In the genomic region with DNA sequence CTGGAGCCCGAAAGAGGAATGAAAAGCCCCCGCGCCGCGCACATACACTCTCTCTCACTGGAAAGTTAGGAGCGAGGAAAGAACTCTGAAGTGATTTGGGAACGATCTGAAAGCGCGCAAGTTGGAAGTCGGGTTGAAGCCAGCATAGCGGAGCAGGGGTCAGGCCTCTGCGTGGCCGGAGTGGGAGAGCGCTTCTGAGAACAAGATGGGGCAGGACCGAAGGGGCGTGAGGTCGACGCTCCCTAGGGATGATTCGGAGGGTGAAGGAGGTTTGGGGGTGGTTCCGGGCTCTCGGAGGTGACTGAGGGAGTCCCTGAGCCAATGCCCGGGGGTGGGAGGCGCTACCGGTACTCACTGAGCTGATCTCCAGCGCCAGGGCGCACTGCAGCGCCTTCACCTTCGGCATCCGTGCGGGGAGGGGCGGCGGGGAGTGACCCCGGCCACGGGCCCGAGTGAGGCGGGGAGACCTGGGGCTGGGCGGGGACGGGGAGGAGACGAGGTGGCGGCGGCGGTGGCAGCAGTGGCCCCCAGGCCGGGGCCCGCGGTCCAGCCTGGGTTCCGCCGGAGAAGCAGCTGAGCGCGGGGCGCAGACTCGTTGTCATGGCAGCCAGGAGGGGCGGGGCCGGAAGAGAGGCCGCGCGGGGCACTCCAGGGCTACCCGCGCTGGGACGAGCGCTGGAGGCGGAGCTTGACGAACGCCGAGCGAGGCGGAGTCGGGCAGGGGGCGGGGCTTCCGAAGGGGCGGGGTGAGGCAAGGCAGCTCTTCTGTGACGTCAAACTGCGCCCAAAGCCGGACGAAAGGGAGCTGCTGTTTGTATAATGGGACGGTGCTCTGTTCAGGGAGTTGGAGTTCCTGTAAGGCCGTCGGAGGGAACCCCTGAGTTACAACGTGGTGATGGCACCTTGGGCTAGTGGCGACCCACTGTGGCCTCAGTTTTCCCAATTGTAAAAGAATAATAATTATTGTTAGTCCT, we compare ENCODE assay signal across 8 cellular contexts. TPM values are rescaled to one million over a fixed set of nuclear protein-coding genes. Genes with fewer than 3 reads are reported as not detected.
DNase-seq lines count a peak whose midpoint lies in the region; ATAC-seq and TF ChIP-seq lines count a peak whose summit lies in the region.

A gene (minus strand): TSS at position 602 of the 974 bp plus-strand sequence. CDS start 196 bp downstream, at position 406.

- H3K9me3 Mint-ChIP-seq in T-helper 2 cell treated with Interferon-gamma antibody and Interleukin-4, amounts not matched to agents 5 μg/mL and 100 μg/mL, for 36 hours = peaks cover 3% of the 10 kb centered on the region

- peaks cover 12% of the 10 kb centered on the region for H3K4me1 ChIP-seq in hepatocyte (ENCODE audit: insufficient read depth)
- H3K4me1 ChIP-seq in upper lobe of right lung = peaks cover 29% of the 10 kb centered on the region

- peak within 1 kb of the TSS; percentile 43 for H3K27ac Mint-ChIP-seq in T-helper 2 cell treated with Interferon-gamma antibody and Interleukin-4, amounts not matched to agents 5 μg/mL and 100 μg/mL, for 36 hours

- WGBS in hepatocyte (ENCODE audit: low lambda C conversion rate, missing lambda C conversion rate) = under 1% methylated on average over 48 of the region's 79 CpGs

- H3K4me3 ChIP-seq in GM12865 (ENCODE audit: low read depth, low read length) = peak within 1 kb of the TSS; percentile 65
- peak within 1 kb of the TSS; percentile 72 for H3K4me3 ChIP-seq in astrocyte of the cerebellum (ENCODE audit: low read depth, low read length)
- H3K4me3 ChIP-seq in hepatocyte = peak within 1 kb of the TSS; percentile 47
- peak within 1 kb of the TSS; percentile 70 for H3K4me3 ChIP-seq in upper lobe of right lung

- H3K4me1 Mint-ChIP-seq in T-helper 2 cell treated with Interferon-gamma antibody and Interleukin-4, amounts not matched to agents 5 μg/mL and 100 μg/mL, for 36 hours (ENCODE audit: low read depth) = peaks cover 15% of the 10 kb centered on the region

- H3K36me3 ChIP-seq in hepatocyte (replicated peaks; ENCODE audit: insufficient read depth, low read depth) = no peaks in the 10 kb centered on the region
- H3K36me3 ChIP-seq in upper lobe of right lung = no peaks in the 10 kb centered on the region

- no peaks in the 10 kb centered on the region for H3K9me2 ChIP-seq in hepatocyte (replicated peaks; ENCODE audit: insufficient read depth)

- intact Hi-C loops in upper lobe of right lung (cut with DNase I) = no loop called here

- peak within 1 kb of the TSS; percentile 81 for H3K4me2 ChIP-seq in hepatocyte

- peak within 1 kb of the TSS; percentile 87 for H2AFZ ChIP-seq in hepatocyte

- in situ Hi-C loops in astrocyte of the cerebellum (cut with HindIII; ENCODE audit: low sequenced_read_pairs) = no loop called here

- H3K27me3 Mint-ChIP-seq in T-helper 2 cell treated with Interferon-gamma antibody and Interleukin-4, amounts not matched to agents 5 μg/mL and 100 μg/mL, for 36 hours (ENCODE audit: low read depth) = peaks cover 26% of the 10 kb centered on the region

- H3K9me3 ChIP-seq in hepatocyte (ENCODE audit: low read depth) = no peaks in the 10 kb centered on the region
- no peaks in the 10 kb centered on the region for H3K9me3 ChIP-seq in upper lobe of right lung

- no peaks in the 10 kb centered on the region for H4K20me1 ChIP-seq in hepatocyte (ENCODE audit: insufficient read depth, poor library complexity, severe bottlenecking)

- no peaks in the 10 kb centered on the region for H3K79me2 ChIP-seq in hepatocyte

- DNase-seq in GM12865 (ENCODE audit: low read depth) (peak; percentile 93), NCI-H1417 (lab: John Stamatoyannopoulos, UW) (peak; percentile 95 to 97 (median 96)), astrocyte of the cerebellum (ENCODE audit: low read depth) (peak; percentile 85), hepatocyte (ENCODE audit: low spot score) (peak; percentile 99), pulmonary artery endothelial cell (ENCODE audit: low read depth, low spot score) (peak; percentile 70), upper lobe of right lung (peak; percentile 99)
- DNase-seq in T-helper 2 cell treated with Interferon-gamma antibody and Interleukin-4, amounts not matched to agents 5 μg/mL and 100 μg/mL, for 36 hours (ENCODE audit: low spot score) = peak; percentile 90

- H3K4me3 Mint-ChIP-seq in T-helper 2 cell treated with Interferon-gamma antibody and Interleukin-4, amounts not matched to agents 5 μg/mL and 100 μg/mL, for 36 hours = peak within 1 kb of the TSS; percentile 94

- peak; percentile 99 for ATAC-seq in HG02759 (IDR thresholded peaks at IDR 0.05; ENCODE audit: unreplicated experiment)
- ATAC-seq in upper lobe of right lung = peak; percentile 99

- H3K36me3 Mint-ChIP-seq in T-helper 2 cell treated with Interferon-gamma antibody and Interleukin-4, amounts not matched to agents 5 μg/mL and 100 μg/mL, for 36 hours (ENCODE audit: low read depth) = peaks cover 2% of the 10 kb centered on the region

- H3K27me3 ChIP-seq in hepatocyte = no peaks in the 10 kb centered on the region
- no peaks in the 10 kb centered on the region for H3K27me3 ChIP-seq in upper lobe of right lung

- TF ChIP-seq CTCF in GM12865 (IDR thresholded peaks at IDR 0.05; ENCODE audit: insufficient read depth, low read depth, low read length, missing control alignments) (no peak), astrocyte of the cerebellum (IDR thresholded peaks at IDR 0.05; ENCODE audit: low read depth, low read length, missing control alignments) (no peak), hepatocyte (IDR thresholded peaks at IDR 0.05; ENCODE audit: poor library complexity) (no peak), upper lobe of right lung (IDR thresholded peaks at IDR 0.05) (peak; percentile 20)

- H3K27ac ChIP-seq in hepatocyte = peak within 1 kb of the TSS; percentile 82
- peak within 1 kb of the TSS; percentile 88 for H3K27ac ChIP-seq in upper lobe of right lung

RNA-seq across cellular contexts. Expression of the gene that starts here (rescaled TPM):
- total RNA-seq in hepatocyte (4.5 and 5.5 TPM in 2 replicates), pulmonary artery endothelial cell (1.6 and 2.7 TPM in 2 replicates), upper lobe of right lung (19.5 TPM)
- polyA plus RNA-seq in hepatocyte = 3.4 and 4.3 TPM in 2 replicates

Comparison
In these comparisons a context has a peak if more than half of its experiments do, and no peak if none do; other contexts are left out.
1. Peak in every context shown above with its lines: DNase-seq, ATAC-seq, H3K4me3 ChIP-seq and H3K27ac ChIP-seq.